In genomic region chr19:15280048-15280725, GRCh38 we compare ENCODE assay signal across 2 cellular contexts.
TF ChIP-seq lines count a peak whose summit lies in the region.

No MANE protein-coding gene starts in this region.

TF ChIP-seq in SK-N-SH, 30 proteins besides CTCF, POLR2A, EP300 and RAD21 (continued from another document):
- TF ChIP-seq ZBTB33 (IDR thresholded peaks at IDR 0.05; ENCODE audit: borderline replicate concordance, low read depth): no peak
- no peak for TF ChIP-seq SIN3A (IDR thresholded peaks at IDR 0.05; ENCODE audit: borderline replicate concordance, low read depth, low read length)
- TF ChIP-seq CHD2 (IDR thresholded peaks at IDR 0.05; ENCODE audit: low read length, partially characterized antibody): no peak
- no peak for TF ChIP-seq MEF2A (IDR thresholded peaks at IDR 0.05; ENCODE audit: borderline replicate concordance, low read depth)
- no peak for TF ChIP-seq IRF3 (IDR thresholded peaks at IDR 0.05; ENCODE audit: low read depth, low read length)
- TF ChIP-seq RFX5 (IDR thresholded peaks at IDR 0.05; ENCODE audit: low read length): no peak
- TF ChIP-seq GATA2 (CRISPR knock-in tag; IDR thresholded peaks at IDR 0.05): peak; percentile 62
- TF ChIP-seq ELF1 (IDR thresholded peaks at IDR 0.05): no peak
- TF ChIP-seq SMC3 (IDR thresholded peaks at IDR 0.05; ENCODE audit: low read depth, low read length): no peak
- peak; percentile 67; the same call in 1 of the 2 replicates for TF ChIP-seq MXI1 (IDR thresholded peaks at IDR 0.05; ENCODE audit: low read depth, low read length)
- TF ChIP-seq TCF12 (IDR thresholded peaks at IDR 0.05): no peak
- TF ChIP-seq RCOR1 (IDR thresholded peaks at IDR 0.05; ENCODE audit: low read length): no peak
- TF ChIP-seq NFIC (IDR thresholded peaks at IDR 0.05; ENCODE audit: borderline replicate concordance): no peak
- no peak for TF ChIP-seq JUND (IDR thresholded peaks at IDR 0.05)
- TF ChIP-seq FOXM1 (IDR thresholded peaks at IDR 0.05; ENCODE audit: low read depth): no peak
- TF ChIP-seq POLR2AphosphoS5 (IDR thresholded peaks at IDR 0.05; ENCODE audit: low read depth, low read length): no peak

TF ChIP-seq in SK-N-SH treated with all-trans-retinoic acid at 6 μM for 48 hours, 23 proteins besides CTCF, POLR2A, EP300 and RAD21 (continued from another document):
- TF ChIP-seq ARNTL (CRISPR knock-in tag; IDR thresholded peaks at IDR 0.05; ENCODE audit: borderline replicate concordance, low read depth) (no peak), CSDC2 (CRISPR knock-in tag; IDR thresholded peaks at IDR 0.05) (no peak), ZNF565 (CRISPR knock-in tag; conservative IDR thresholded peaks at IDR 0.05; ENCODE audit: low read depth) (no peak), PPARA (CRISPR knock-in tag; IDR thresholded peaks at IDR 0.05; ENCODE audit: borderline replicate concordance) (no peak), TSHZ2 (CRISPR knock-in tag; IDR thresholded peaks at IDR 0.05) (no peak), ZNF70 (CRISPR knock-in tag; IDR thresholded peaks at IDR 0.05) (no peak)
